ENCODE assay signal across 8 cellular contexts in genomic region chr17:64133546-64134215, GRCh38. TPM values are rescaled to one million over a fixed set of nuclear protein-coding genes. Genes with fewer than 3 reads are reported as not detected.
A peak's percentile ranks its signal among the peaks of the same experiment; 100 is the strongest.
DNase-seq lines count a peak whose midpoint lies in the region; ATAC-seq and TF ChIP-seq lines count a peak whose summit lies in the region.

No MANE protein-coding gene starts in this region.

- ATAC-seq in GM18909 (IDR thresholded peaks at IDR 0.05; ENCODE audit: poor library complexity, unreplicated experiment), result no peak

- H3K4me3 ChIP-seq in AG10803 (ENCODE audit: low read length) (no peak overlapping the region), fibroblast of villous mesenchyme (ENCODE audit: low read depth, low read length) (no peak overlapping the region), retinal pigment epithelial cell (ENCODE audit: low read length) (no peak overlapping the region)

- DNase-seq in AG10803 (ENCODE audit: low read depth) (peak; percentile 64), GM10266 (ENCODE audit: extremely low spot score) (peak; percentile 58), NCI-H2029 (lab: John Stamatoyannopoulos, UW) (peak; percentile 19), SW480 (ENCODE audit: low spot score) (peak; percentile 81), fibroblast of villous mesenchyme (ENCODE audit: low read depth) (peak; percentile 73), retinal pigment epithelial cell (ENCODE audit: low read depth) (no peak)
- no peak for DNase-seq in activated effector memory CD4-positive, alpha-beta T cell treated with anti-CD3 and anti-CD28 coated beads, Interleukin-2, amount 50 U/mL, for 16 hours

- TF ChIP-seq CTCF in AG10803 (conservative IDR thresholded peaks at IDR 0.05; ENCODE audit: low read length) (peak; percentile 69), GM10266 (IDR thresholded peaks at IDR 0.05; ENCODE audit: control insufficient read depth, insufficient read depth, low read depth, missing control alignments) (peak; percentile 66), fibroblast of villous mesenchyme (IDR thresholded peaks at IDR 0.05; ENCODE audit: insufficient read depth, low read depth, low read length) (peak; percentile 63), retinal pigment epithelial cell (conservative IDR thresholded peaks at IDR 0.05; ENCODE audit: low read depth, low read length) (peak; percentile 56)

RNA-seq across cellular contexts. Expression of gene ERN1, which starts 3.7 kb away (rescaled TPM):
- total RNA-seq in fibroblast of villous mesenchyme, result 13.5 and 14.7 TPM in 2 replicates

Comparison
In these comparisons a context has a peak if more than half of its experiments do, and no peak if none do; other contexts are left out.
1. DNase-seq: peak in AG10803 (single experiment), GM10266 (single experiment), NCI-H2029 (single experiment), SW480 (single experiment) and fibroblast of villous mesenchyme (single experiment); none in retinal pigment epithelial cell (single experiment) and activated effector memory CD4-positive, alpha-beta T cell treated with anti-CD3 and anti-CD28 coated beads, Interleukin-2, amount 50 U/mL, for 16 hours (single experiment).
2. Peak in every context shown above with its lines, with median percentiles within 50 percentile points of each other: CTCF ChIP-seq.